In the genomic region with DNA sequence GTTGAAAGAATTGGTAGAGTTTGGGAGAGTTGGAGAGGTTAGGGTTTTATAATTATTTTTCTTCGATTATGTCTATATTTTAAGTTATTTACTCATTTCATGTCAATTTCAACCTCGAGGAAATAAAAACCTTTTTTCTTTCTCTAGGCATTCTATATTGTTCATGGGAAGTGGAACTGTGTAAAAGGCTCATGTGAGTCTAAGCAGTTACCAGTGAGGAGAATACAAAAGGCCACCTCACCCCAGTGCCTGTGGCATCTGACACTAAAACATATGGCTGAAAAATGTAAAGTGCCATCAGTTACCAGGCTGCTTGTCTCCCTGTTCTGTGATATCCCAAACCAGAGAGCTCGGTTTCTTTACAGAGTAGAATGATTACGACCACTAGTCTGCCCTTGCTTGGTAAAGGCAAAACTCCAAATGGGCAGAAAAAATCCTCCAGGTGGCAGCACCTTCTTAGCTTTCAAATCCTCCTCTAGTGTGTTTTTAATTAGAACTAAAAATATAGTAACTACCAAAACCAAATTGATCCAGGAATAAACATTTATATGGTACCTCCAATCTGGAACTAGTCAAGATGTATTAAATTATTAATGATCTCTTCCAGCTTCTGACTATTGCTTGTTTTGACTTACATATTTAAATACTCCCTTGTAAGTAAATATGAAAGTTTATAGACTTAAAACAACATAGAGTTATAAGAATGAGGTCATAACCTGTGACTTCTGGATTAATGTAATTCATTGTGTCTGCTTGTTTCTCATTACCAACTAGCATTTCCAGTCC, we compare ENCODE assay signal across 9 cellular contexts.
DNase-seq lines count a peak whose midpoint lies in the region; ATAC-seq, FAIRE-seq and TF ChIP-seq lines count a peak whose summit lies in the region.
"Had no signal": no experiment of that assay in that cellular context is flagged by ENCODE, and none has a peak within 500 bp of the region (broad histone marks: within the 10 kb centered on the region; RNA-seq: fewer than 3 reads in every experiment).

No MANE protein-coding gene starts in this region.

- ATAC-seq in GM19043 (IDR thresholded peaks at IDR 0.05; ENCODE audit: low read depth, unreplicated experiment) (peak; percentile 67), GM12878 (peak; percentile 91), thoracic aorta (ENCODE audit: insufficient number of reproducible peaks, low FRiP score, low read depth) (no peak), HG03025 (IDR thresholded peaks at IDR 0.05; ENCODE audit: low FRiP score, unreplicated experiment) (no peak)

- SMC1A ChIA-PET in GM12878 (lab: Charles Lee; ENCODE audit: uncharacterized antibody, unreplicated experiment), result interaction anchor here (0.6 to 4.0 kb wide), 25 partner anchors 10 to 609 kb away, joined by 3 to 38 read pairs (median 5); no protein-coding TSS in a partner anchor

- no peak overlapping the region for H3K9ac ChIP-seq in GM12878 (ENCODE audit: control insufficient read depth, insufficient read depth, low read length)

- POLR2A ChIA-PET in GM12878 (lab: Charles Lee), result no interaction called here

- no peak overlapping the region for H3K4me2 ChIP-seq in GM12878 (ENCODE audit: control insufficient read depth, insufficient read depth)

- H3K36me3 ChIP-seq in GM12878 (ENCODE audit: control insufficient read depth in 2 of 2, insufficient read depth in 2 of 2, low read length in 1 of 2) (no peaks in the 10 kb centered on the region), thoracic aorta (no peaks in the 10 kb centered on the region)

- RAD21 ChIA-PET in GM12878 (lab: Charles Lee; ENCODE audit: unreplicated experiment), result interaction anchor here (0.6 to 3.1 kb wide), 15 partner anchors 9 to 603 kb away, joined by 3 to 22 read pairs (median 4); no protein-coding TSS in a partner anchor

- no peaks in the 10 kb centered on the region for H3K9me3 ChIP-seq in GM12878 (replicated peaks; ENCODE audit: control insufficient read depth, insufficient read depth, low read length)
- no peaks in the 10 kb centered on the region for H3K9me3 ChIP-seq in thoracic aorta

- 0% methylated on average over 4 of the region's 4 CpGs for WGBS in GM12878 (ENCODE audit: insufficient coverage, insufficient replicate concordance, low lambda C conversion rate, missing lambda C conversion rate)

- H3K4me3 ChIP-seq in HL-60 (replicated peaks; ENCODE audit: insufficient read depth, low read length), result no peak overlapping the region
- no peak overlapping the region for H3K4me3 ChIP-seq in GM12878
- H3K4me3 ChIP-seq in thoracic aorta, result no peak overlapping the region

- no peaks in the 10 kb centered on the region for H3K79me2 ChIP-seq in GM12878 (ENCODE audit: control insufficient read depth, insufficient read depth, low read length)

- TF ChIP-seq RAD21 in GM12878 (IDR thresholded peaks at IDR 0.05; ENCODE audit: insufficient read depth, low read depth, low read length), result peak; percentile 86

- H2AFZ ChIP-seq in GM12878 (ENCODE audit: control insufficient read depth, low read depth, low read length), result no peak overlapping the region; the same call in 1 of the 2 replicates

- in situ Hi-C loops in GM12878 (cut with MboI), result loop anchor here (10.0 kb wide), 1 partner anchor 548 kb away; no protein-coding TSS in a partner anchor

- no peak for TF ChIP-seq EP300 in GM12878 (IDR thresholded peaks at IDR 0.05; ENCODE audit: borderline replicate concordance in 1 of 2, control insufficient read depth in 1 of 2, low read depth in 2 of 2, low read length in 2 of 2)

- no peak overlapping the region for H3K27ac ChIP-seq in HL-60 (replicated peaks)
- no peak overlapping the region for H3K27ac ChIP-seq in GM12878 (ENCODE audit: control insufficient read depth, insufficient read depth)
- H3K27ac ChIP-seq in thoracic aorta, result no peak overlapping the region

- no TSS peak for BruUV-seq in GM12878 (replicated peaks; lab: Mats Ljungman, UMichigan)

- H4K20me1 ChIP-seq in GM12878 (ENCODE audit: control insufficient read depth, insufficient read depth), result no peaks in the 10 kb centered on the region

- CTCF ChIA-PET in GM12878 (lab: Yijun Ruan, JAX), result interaction anchor here (0.6 to 4.0 kb wide), 40 partner anchors 8 to 1761 kb away, joined by 3 to 72 read pairs (median 4); no protein-coding TSS in a partner anchor

- DNase-seq in DMS53 (lab: John Stamatoyannopoulos, UW), result peak; percentile 75
- DNase-seq in HL-60 (ENCODE audit: low read depth in 1 of 2, low spot score in 1 of 2), result peak in 1 of 2 experiments; percentile 28
- DNase-seq in NCI-H82 treated with DMSO at 0.1 percent for 48 hours (lab: John Stamatoyannopoulos, UW; ENCODE audit: unreplicated experiment), result peak; percentile 52
- no peak for DNase-seq in GM12878 (ENCODE audit: low read depth, low spot score)
- peak; percentile 81 for DNase-seq in inferior parietal cortex (ENCODE audit: extremely low spot score)
- DNase-seq in thoracic aorta (ENCODE audit: low spot score), result no peak
- DNase-seq: activated naive CD8-positive, alpha-beta T cell treated with anti-CD3 and anti-CD28 coated beads, Interleukin-2, amount 10 ng/mL, durations not matched to agents 7 days and 5 days had no signal

- intact Hi-C loops in GM12878 (cut with micrococcal nuclease; ENCODE audit: unreplicated experiment), result loop anchor here (1.0 to 5.0 kb wide), 5 partner anchors 161 to 601 kb away; no protein-coding TSS in a partner anchor

- H3K4me1 ChIP-seq in GM12878 (ENCODE audit: control insufficient read depth, insufficient read depth, low read length), result no peaks in the 10 kb centered on the region
- no peaks in the 10 kb centered on the region for H3K4me1 ChIP-seq in thoracic aorta (ENCODE audit: control insufficient read depth in 1 of 2, low read depth in 2 of 2)

- H3K27me3 ChIP-seq in HL-60 (ENCODE audit: insufficient read depth, poor library complexity, severe bottlenecking), result peaks cover 3% of the 10 kb centered on the region
- no peaks in the 10 kb centered on the region for H3K27me3 ChIP-seq in GM12878 (replicated peaks in 1 of 2; ENCODE audit: control insufficient read depth in 2 of 2, insufficient read depth in 2 of 2, low read length in 1 of 2)
- peaks cover 7% of the 10 kb centered on the region for H3K27me3 ChIP-seq in thoracic aorta (replicated peaks; ENCODE audit: insufficient read depth)

- peak; percentile 28 for TF ChIP-seq CTCF in HL-60 (IDR thresholded peaks at IDR 0.05; ENCODE audit: insufficient read depth, low read length)
- TF ChIP-seq CTCF in GM12878 (IDR thresholded peaks at IDR 0.05 in 2 of 3, conservative IDR thresholded peaks at IDR 0.05 in 1 of 3; ENCODE audit: control insufficient read depth in 2 of 3, extremely low read depth in 1 of 3, insufficient read depth in 1 of 3, low read depth in 3 of 3, low read length in 3 of 3), result peak; percentile 59 to 73 (median 63)
- TF ChIP-seq CTCF in thoracic aorta (IDR thresholded peaks at IDR 0.05), result peak; percentile 68

- no peak for FAIRE-seq in GM12878 (lab: Jason Lieb, UNC)

- TF ChIP-seq POLR2A in GM12878 (IDR thresholded peaks at IDR 0.05; ENCODE audit: low read depth, low read length), result no peak

TF ChIP-seq in GM12878, 131 proteins besides CTCF, POLR2A, EP300 and RAD21:
- TF ChIP-seq STAT1 (conservative IDR thresholded peaks at IDR 0.05) (no peak), NRF1 (conservative IDR thresholded peaks at IDR 0.05; ENCODE audit: low read depth, low read length) (no peak), SPI1 (IDR thresholded peaks at IDR 0.05; ENCODE audit: borderline replicate concordance, insufficient read depth, low read depth, low read length) (no peak), GATAD2B (conservative IDR thresholded peaks at IDR 0.05; ENCODE audit: low read depth) (no peak), SMC3 (IDR thresholded peaks at IDR 0.05; ENCODE audit: borderline replicate concordance, low read length) (peak; percentile 86; the same call in 1 of the 2 replicates), ATF7 (IDR thresholded peaks at IDR 0.05; ENCODE audit: low read depth) (0 out of 2 replicates have a peak, but pooled peaks have one; percentile 23), IRF4 (IDR thresholded peaks at IDR 0.05; ENCODE audit: low read depth, low read length) (no peak), YY1 (IDR thresholded peaks at IDR 0.05; ENCODE audit: low read depth, low read length) (no peak), MYC (IDR thresholded peaks at IDR 0.05; ENCODE audit: insufficient read depth, insufficient read length, insufficient replicate concordance, low read length, severe bottlenecking) (no peak), POU2F2 (IDR thresholded peaks at IDR 0.05; ENCODE audit: borderline replicate concordance, low read depth, low read length) (no peak), CHD2 (IDR thresholded peaks at IDR 0.05; ENCODE audit: borderline replicate concordance, low read depth, low read length) (no peak), BHLHE40 (IDR thresholded peaks at IDR 0.05; ENCODE audit: borderline replicate concordance in 1 of 2, low read depth in 2 of 2, low read length in 1 of 2) (no peak), ZNF24 (IDR thresholded peaks at IDR 0.05) (no peak), MYB (IDR thresholded peaks at IDR 0.05; ENCODE audit: borderline replicate concordance, low read depth, low read length) (no peak)
- TF ChIP-seq, protein P1, sequence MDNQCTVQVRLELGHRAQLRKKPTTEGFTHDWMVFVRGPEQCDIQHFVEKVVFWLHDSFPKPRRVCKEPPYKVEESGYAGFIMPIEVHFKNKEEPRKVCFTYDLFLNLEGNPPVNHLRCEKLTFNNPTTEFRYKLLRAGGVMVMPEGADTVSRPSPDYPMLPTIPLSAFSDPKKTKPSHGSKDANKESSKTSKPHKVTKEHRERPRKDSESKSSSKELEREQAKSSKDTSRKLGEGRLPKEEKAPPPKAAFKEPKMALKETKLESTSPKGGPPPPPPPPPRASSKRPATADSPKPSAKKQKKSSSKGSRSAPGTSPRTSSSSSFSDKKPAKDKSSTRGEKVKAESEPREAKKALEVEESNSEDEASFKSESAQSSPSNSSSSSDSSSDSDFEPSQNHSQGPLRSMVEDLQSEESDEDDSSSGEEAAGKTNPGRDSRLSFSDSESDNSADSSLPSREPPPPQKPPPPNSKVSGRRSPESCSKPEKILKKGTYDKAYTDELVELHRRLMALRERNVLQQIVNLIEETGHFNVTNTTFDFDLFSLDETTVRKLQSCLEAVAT (IDR thresholded peaks at IDR 0.05), result no peak
- TF ChIP-seq, protein P2, sequence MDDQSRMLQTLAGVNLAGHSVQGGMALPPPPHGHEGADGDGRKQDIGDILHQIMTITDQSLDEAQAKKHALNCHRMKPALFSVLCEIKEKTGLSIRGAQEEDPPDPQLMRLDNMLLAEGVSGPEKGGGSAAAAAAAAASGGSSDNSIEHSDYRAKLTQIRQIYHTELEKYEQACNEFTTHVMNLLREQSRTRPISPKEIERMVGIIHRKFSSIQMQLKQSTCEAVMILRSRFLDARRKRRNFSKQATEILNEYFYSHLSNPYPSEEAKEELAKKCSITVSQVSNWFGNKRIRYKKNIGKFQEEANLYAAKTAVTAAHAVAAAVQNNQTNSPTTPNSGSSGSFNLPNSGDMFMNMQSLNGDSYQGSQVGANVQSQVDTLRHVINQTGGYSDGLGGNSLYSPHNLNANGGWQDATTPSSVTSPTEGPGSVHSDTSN (IDR thresholded peaks at IDR 0.05; ENCODE audit: insufficient replicate concordance, low read depth, low read length), result no peak

Comparison
In these comparisons a context has a peak if more than half of its experiments do, and no peak if none do; other contexts are left out.
1. DNase-seq: peak in DMS53 (single experiment), NCI-H82 treated with DMSO at 0.1 percent for 48 hours (single experiment) and inferior parietal cortex (single experiment); none in GM12878 (single experiment) and thoracic aorta (single experiment).
2. ATAC-seq: peak in GM19043 (single experiment) and GM12878 (single experiment); none in thoracic aorta (single experiment) and HG03025 (single experiment).
3. Peak in every context shown above with its lines, with median percentiles within 50 percentile points of each other: CTCF ChIP-seq.